In genomic region chr15:73993211-73993994, GRCh38 we compare ENCODE assay signal across 10 cellular contexts. TPM values are rescaled to one million over a fixed set of nuclear protein-coding genes. Genes with fewer than 3 reads are reported as not detected.
DNase-seq lines count a peak whose midpoint lies in the region; ATAC-seq and TF ChIP-seq lines count a peak whose summit lies in the region.
"Had no signal": no experiment of that assay in that cellular context is flagged by ENCODE, and none has a peak within 500 bp of the region (broad histone marks: within the 10 kb centered on the region; RNA-seq: fewer than 3 reads in every experiment).

No MANE protein-coding gene starts in this region.

- peak overlapping the region; percentile 96 for H3K4me2 ChIP-seq in PC-3 (ENCODE audit: low read length)

- no peaks in the 10 kb centered on the region for H3K9me2 ChIP-seq in PC-3 (replicated peaks; ENCODE audit: low read length)

- no peaks in the 10 kb centered on the region for H3K36me3 ChIP-seq in Caco-2 (ENCODE audit: control insufficient read depth, insufficient read depth, low read length)
- no peaks in the 10 kb centered on the region for H3K36me3 ChIP-seq in PC-3 (ENCODE audit: low read depth, low read length)
- peaks cover 0 to 19% of the 10 kb centered on the region in 2 donors for H3K36me3 ChIP-seq in psoas muscle (ENCODE audit: insufficient read depth in 1 of 2, low read depth in 1 of 2)

- H3K27ac Mint-ChIP-seq in Caco-2 (ENCODE audit: unreplicated experiment) = peak overlapping the region; percentile 84

- no peak overlapping the region for H3K9ac ChIP-seq in PC-3 (ENCODE audit: low read length)

- in situ Hi-C loops in G401 (cut with HindIII; ENCODE audit: low sequenced_read_pairs) = no loop called here

- peaks cover 18% of the 10 kb centered on the region for H3K4me1 Mint-ChIP-seq in Caco-2 (ENCODE audit: low read depth, unreplicated experiment)

- intact Hi-C loops in Caco-2 (cut with micrococcal nuclease; ENCODE audit: unreplicated experiment) = loop anchor here (5.0 kb wide), 1 partner anchor 44 kb away; no protein-coding TSS in a partner anchor
- intact Hi-C loops in PC-3 (cut with micrococcal nuclease) = loop anchor here (5.0 kb wide), 1 partner anchor 54 kb away; no protein-coding TSS in a partner anchor
- intact Hi-C loops in psoas muscle (cut with DNase I) = no loop called here

- BruUV-seq in Caco-2 (replicated peaks; lab: Mats Ljungman, UMichigan) (no TSS peak), PC-3 (replicated peaks; lab: Mats Ljungman, UMichigan) (no TSS peak)

- DNase-seq in Caco-2 (no peak), PC-3 (no peak), epithelial cell of proximal tubule (ENCODE audit: low read depth) (no peak), psoas muscle (no peak), G401 (ENCODE audit: low spot score) (no peak), NCI-H146 treated with DMSO at 0.1 percent for 48 hours (lab: John Stamatoyannopoulos, UW; ENCODE audit: unreplicated experiment) (no peak)
- DNase-seq: left ventricle myocardium superior, NCI-H526 had no signal

- no peak for ATAC-seq in PC-3
- ATAC-seq in psoas muscle = no peak
- no peak for ATAC-seq in HG03342 (IDR thresholded peaks at IDR 0.05; ENCODE audit: unreplicated experiment)
- ATAC-seq in HG02840 (IDR thresholded peaks at IDR 0.05; ENCODE audit: low FRiP score, unreplicated experiment) = no peak

- no peaks in the 10 kb centered on the region for H3K27me3 ChIP-seq in Caco-2 (replicated peaks; ENCODE audit: control insufficient read depth, insufficient read depth, low read length)
- H3K27me3 ChIP-seq in PC-3 (ENCODE audit: low read length) = no peaks in the 10 kb centered on the region
- H3K27me3 ChIP-seq in psoas muscle (ENCODE audit: insufficient read depth in 3 of 3, low read length in 2 of 3) = no peaks in the 10 kb centered on the region

- no peak overlapping the region for H2AFZ ChIP-seq in PC-3 (ENCODE audit: low read length)

- 86 to 90% (median 87%) methylated on average over 10 of the region's 10 CpGs for WGBS in psoas muscle, 3 donors

- TF ChIP-seq CTCF in Caco-2 (IDR thresholded peaks at IDR 0.05; ENCODE audit: insufficient read depth in 1 of 2, low read depth in 1 of 2, low read length in 1 of 2, severe bottlenecking in 1 of 2, unreplicated experiment in 1 of 2) (no peak), PC-3 (conservative IDR thresholded peaks at IDR 0.05; ENCODE audit: low read depth, low read length) (no peak), epithelial cell of proximal tubule (conservative IDR thresholded peaks at IDR 0.05; ENCODE audit: low read depth, low read length) (no peak), psoas muscle (IDR thresholded peaks at IDR 0.05) (no peak)

- no peaks in the 10 kb centered on the region for H4K20me1 ChIP-seq in PC-3 (ENCODE audit: low read length)

- H3K4me3 Mint-ChIP-seq in Caco-2 (ENCODE audit: unreplicated experiment) = peak overlapping the region; percentile 99

- H3K9me3 ChIP-seq in Caco-2 = no peaks in the 10 kb centered on the region
- no peaks in the 10 kb centered on the region for H3K9me3 ChIP-seq in PC-3 (ENCODE audit: low read length)
- H3K9me3 ChIP-seq in psoas muscle = no peaks in the 10 kb centered on the region

- peaks cover 38% of the 10 kb centered on the region for H3K79me2 ChIP-seq in PC-3 (ENCODE audit: low read length)

- H3K4me1 ChIP-seq in Caco-2 (peaks cover 4% of the 10 kb centered on the region; the same call in 1 of the 2 replicates), PC-3 (ENCODE audit: insufficient read depth, low read length) (peaks cover 53% of the 10 kb centered on the region), psoas muscle (peaks cover 54% of the 10 kb centered on the region)

- H3K9me3 Mint-ChIP-seq in Caco-2 (ENCODE audit: unreplicated experiment) = no peaks in the 10 kb centered on the region

- CTCF ChIA-PET in Caco-2 (lab: Charles Lee) = interaction anchor here (0.9 to 2.0 kb wide), 4 partner anchors 21 to 314 kb away, joined by 3 to 33 read pairs (median 12); no protein-coding TSS in a partner anchor
- CTCF ChIA-PET in PC-3 (lab: Charles Lee) = no interaction called here

- no peaks in the 10 kb centered on the region for H3K27me3 Mint-ChIP-seq in Caco-2 (ENCODE audit: insufficient read depth, unreplicated experiment)

- H3F3A ChIP-seq in PC-3 (ENCODE audit: low read length, unreplicated experiment) = no peaks in the 10 kb centered on the region

- H3K36me3 Mint-ChIP-seq in Caco-2 (ENCODE audit: insufficient read depth, unreplicated experiment) = peaks cover 6% of the 10 kb centered on the region

- H3K4me3 ChIP-seq in Caco-2 (ENCODE audit: low read depth, low read length) (peak overlapping the region; percentile 86), PC-3 (ENCODE audit: low read length) (peak overlapping the region; percentile 84; the same call in 1 of the 2 replicates), epithelial cell of proximal tubule (ENCODE audit: low read depth, low read length) (peak overlapping the region; percentile 85), psoas muscle (peak overlapping the region; percentile 92)

- H3K27ac ChIP-seq in PC-3 (ENCODE audit: low read length) (no peak overlapping the region), psoas muscle (no peak overlapping the region)

- POLR2A ChIA-PET in Caco-2 (lab: Charles Lee) (no interaction called here), PC-3 (lab: Charles Lee; ENCODE audit: unreplicated experiment) (interaction anchor here (0.7 kb wide), 1 partner anchor 14 kb away, joined by 4 read pairs; no protein-coding TSS in a partner anchor)

RNA-seq across cellular contexts. Expression of gene PML, which starts 1.1 kb away (rescaled TPM):
- 18.7 and 19.5 TPM in 2 replicates for total RNA-seq in Caco-2 (2022)
- 18.7 and 41.0 TPM in 2 replicates for total RNA-seq in PC-3 (2014; rRNA removed)
- 74.8 and 78.9 TPM in 2 replicates for total RNA-seq in epithelial cell of proximal tubule
- 10 to 100 TPM; 15.0 to 22.6 (median 15.6) TPM for total RNA-seq in psoas muscle
- polyA plus RNA-seq in psoas muscle = 10 to 100 TPM in 1 of 3 donors, 1 to 10 TPM in 2; 6.7 to 10.2 (median 7.5) TPM
- 5.8 and 8.7 TPM in 2 replicates for total RNA-seq in G401 (2014; rRNA removed; shearing (Covaris generic))

RNA-seq across cellular contexts. Expression of gene STOML1, which starts 1.3 kb away (rescaled TPM):
- 7.6 TPM in 2 replicates for total RNA-seq in Caco-2 (2022)
- 10.1 and 12.0 TPM in 2 replicates for total RNA-seq in PC-3 (2014; rRNA removed)
- total RNA-seq in epithelial cell of proximal tubule = 13.5 and 26.4 TPM in 2 replicates
- 10 to 100 TPM; 18.3 to 26.2 (median 22.7) TPM for total RNA-seq in psoas muscle
- 10 to 100 TPM; 22.0 to 34.4 (median 33.0) TPM for polyA plus RNA-seq in psoas muscle
- 6.0 and 13.0 TPM in 2 replicates for total RNA-seq in G401 (2014; rRNA removed; shearing (Covaris generic))

Comparison
In these comparisons a context has a peak if more than half of its experiments do, and no peak if none do; other contexts are left out.
1. intact Hi-C loops: an anchor here in Caco-2 (5.0 kb wide) and PC-3 (5.0 kb wide); none called in psoas muscle.